ENCODE assay signal across 15 cellular contexts in genomic region chr3:126751611-126752302, GRCh38. TPM values are rescaled to one million over a fixed set of nuclear protein-coding genes. Genes with fewer than 3 reads are reported as not detected.
DNase-seq lines count a peak whose midpoint lies in the region; ATAC-seq, FAIRE-seq and TF ChIP-seq lines count a peak whose summit lies in the region.
"Had no signal": no experiment of that assay in that cellular context is flagged by ENCODE, and none has a peak within 500 bp of the region (broad histone marks: within the 10 kb centered on the region; RNA-seq: fewer than 3 reads in every experiment).

No MANE protein-coding gene starts in this region.

- H4K91ac ChIP-seq in mesenchymal stem cell (ENCODE audit: low read length): no peak overlapping the region

- ATAC-seq in A549 (peak; percentile 28 to 55; a peak in 3 of 6 replicates), GM19452 (IDR thresholded peaks at IDR 0.05; ENCODE audit: unreplicated experiment) (no peak), foreskin keratinocyte (no peak)

- H3K23ac ChIP-seq in mesenchymal stem cell (ENCODE audit: low read length in 2 of 2): no peak overlapping the region

- H3K27me3 ChIP-seq in HUES48 (ENCODE audit: control insufficient read depth, insufficient read depth, low read length): no peaks in the 10 kb centered on the region
- H3K27me3 ChIP-seq in mesenchymal stem cell (ENCODE audit: control insufficient read depth in 1 of 2, insufficient read depth in 1 of 2, low read length in 2 of 2): no peaks in the 10 kb centered on the region
- H3K27me3 ChIP-seq in foreskin keratinocyte: no peaks in the 10 kb centered on the region
- H3K27me3 ChIP-seq: esophagus squamous epithelium had no signal

- no peak for FAIRE-seq in A549 (lab: Jason Lieb, UNC)
- FAIRE-seq: islet of Langerhans had no signal

- H3K4me3 ChIP-seq in A549 (no peak overlapping the region), HUES48 (ENCODE audit: low read depth, low read length) (no peak overlapping the region), mesenchymal stem cell (ENCODE audit: insufficient read depth in 1 of 2, low read depth in 1 of 2, low read length in 2 of 2) (no peak overlapping the region)
- H3K4me3 ChIP-seq: esophagus squamous epithelium, HAP-1, SK-N-MC had no signal

- CTCF ChIA-PET in A549 (lab: Yijun Ruan, JAX) (interaction anchor here (0.6 to 5.6 kb wide), 47 partner anchors 9 to 1304 kb away, joined by 3 to 71 read pairs (median 4); partner anchors contain the start of gene PLXNA1), GM10248 (lab: Yijun Ruan, JAX) (interaction anchor here (0.6 to 7.6 kb wide), 41 partner anchors 8 to 796 kb away, joined by 3 to 50 read pairs (median 4); partner anchors contain the start of genes CHCHD6 and PLXNA1)

- no peaks in the 10 kb centered on the region for H3K9me3 Mint-ChIP-seq in brain
- H3K9me3 Mint-ChIP-seq: CD4-positive, alpha-beta memory T cell; stimulated activated memory B cell treated with anti-CD40 and anti-IgM and Interleukin-4, amounts not matched to agents 10 μg/mL and 1 μg/mL and 100 μg/mL, for 72 hours had no signal

- no peak overlapping the region for H2BK5ac ChIP-seq in mesenchymal stem cell (ENCODE audit: low read depth, low read length, poor library complexity, severe bottlenecking)

- peaks cover 26% of the 10 kb centered on the region for H3K79me1 ChIP-seq in mesenchymal stem cell (replicated peaks; ENCODE audit: low read length, poor library complexity, severe bottlenecking)

- H2AK5ac ChIP-seq in mesenchymal stem cell (ENCODE audit: low read length, severe bottlenecking): peak overlapping the region; percentile 1

- peak overlapping the region in 1 of 5 experiments; percentile 23 for H3K4me3 Mint-ChIP-seq in brain
- H3K4me3 Mint-ChIP-seq: CD4-positive, alpha-beta memory T cell; stimulated activated memory B cell treated with anti-CD40 and anti-IgM and Interleukin-4, amounts not matched to agents 10 μg/mL and 1 μg/mL and 100 μg/mL, for 72 hours had no signal

- no peak overlapping the region for H2BK120ac ChIP-seq in mesenchymal stem cell (ENCODE audit: low read depth, low read length)

- H3K9ac ChIP-seq in HUES48 (ENCODE audit: low read depth, low read length) (no peak overlapping the region), mesenchymal stem cell (ENCODE audit: low read length) (peak overlapping the region; percentile 65)

- H2AFZ ChIP-seq in mesenchymal stem cell (ENCODE audit: low read depth, low read length): no peak overlapping the region

- TF ChIP-seq POLR2A in A549 (IDR thresholded peaks at IDR 0.05; ENCODE audit: low read length): no peak

- DNase-seq in A549 (ENCODE audit: low read depth in 1 of 2, low spot score in 1 of 2) (no peak), mesenchymal stem cell (no peak), GM10248 (ENCODE audit: extremely low spot score) (no peak), foreskin keratinocyte (no peak)
- no peak for DNase-seq in stimulated activated CD4-positive, alpha-beta T cell treated with anti-CD3 and anti-CD28 coated beads, Interleukin-1b, Interleukin-23, amount 100 ng/mL, for 48 hours
- DNase-seq: activated gamma-delta T cell, esophagus squamous epithelium had no signal

- H3K4me2 ChIP-seq in A549: no peak overlapping the region
- H3K4me2 ChIP-seq in mesenchymal stem cell (ENCODE audit: low read length, poor library complexity, severe bottlenecking): no peak overlapping the region

- WGBS in A549 (ENCODE audit: missing lambda C conversion rate): 66% methylated on average over 6 of the region's 7 CpGs
- WGBS in mesenchymal stem cell: 72% methylated on average over 7 of the region's 7 CpGs

- POLR2A ChIA-PET in A549 (lab: Yijun Ruan, JAX): no interaction called here
- POLR2A ChIA-PET in GM10248 (lab: Yijun Ruan, JAX): no interaction called here

- H3K27ac ChIP-seq in A549 (peak overlapping the region in 1 of 2 experiments; percentile 74; a peak in 1 of 6 replicates), HUES48 (ENCODE audit: low read depth, low read length) (peak overlapping the region; percentile 56), mesenchymal stem cell (ENCODE audit: low read length, poor library complexity, severe bottlenecking) (no peak overlapping the region), foreskin keratinocyte (no peak overlapping the region)

- peaks cover 49% of the 10 kb centered on the region for H3K4me1 Mint-ChIP-seq in brain
- H3K4me1 Mint-ChIP-seq: stimulated activated memory B cell treated with anti-CD40 and anti-IgM and Interleukin-4, amounts not matched to agents 10 μg/mL and 1 μg/mL and 100 μg/mL, for 72 hours had no signal

- peak overlapping the region in 4 of 5 experiments; percentile 41 to 66 (median 56) for H3K27ac Mint-ChIP-seq in brain
- H3K27ac Mint-ChIP-seq: stimulated activated memory B cell treated with anti-CD40 and anti-IgM and Interleukin-4, amounts not matched to agents 10 μg/mL and 1 μg/mL and 100 μg/mL, for 72 hours had no signal

- no peak overlapping the region for H3K14ac ChIP-seq in mesenchymal stem cell (ENCODE audit: low read length in 2 of 2)

- H3K18ac ChIP-seq in mesenchymal stem cell (ENCODE audit: low read depth in 1 of 2, low read length in 2 of 2): peak overlapping the region in 1 of 2 experiments; percentile 8

- H3K36me3 ChIP-seq in HUES48 (ENCODE audit: control insufficient read depth, insufficient read depth, low read length): no peaks in the 10 kb centered on the region
- H3K36me3 ChIP-seq in mesenchymal stem cell (ENCODE audit: control insufficient read depth in 1 of 2, insufficient read depth in 2 of 2, low read depth in 1 of 2, low read length in 2 of 2): no peaks in the 10 kb centered on the region
- H3K36me3 ChIP-seq: esophagus squamous epithelium, HAP-1 had no signal

- no peaks in the 10 kb centered on the region for H3K9me3 ChIP-seq in A549
- H3K9me3 ChIP-seq in HUES48 (ENCODE audit: control insufficient read depth, insufficient read depth, low read length): no peaks in the 10 kb centered on the region
- H3K9me3 ChIP-seq in mesenchymal stem cell (ENCODE audit: control insufficient read depth, low read length): no peaks in the 10 kb centered on the region
- H3K9me3 ChIP-seq: esophagus squamous epithelium, HAP-1 had no signal

- H3K36me3 Mint-ChIP-seq in brain: peaks cover 7% of the 10 kb centered on the region

- no peak overlapping the region for H4K8ac ChIP-seq in mesenchymal stem cell (ENCODE audit: low read length)

- no peak for TF ChIP-seq EP300 in A549 (IDR thresholded peaks at IDR 0.05)

- H3K4me1 ChIP-seq in A549 (peaks cover 17% of the 10 kb centered on the region; the same call in 2 of the 3 replicates), HUES48 (ENCODE audit: control insufficient read depth, insufficient read depth, low read length) (peaks cover 30% of the 10 kb centered on the region), mesenchymal stem cell (ENCODE audit: control insufficient read depth, insufficient read depth, low read depth, low read length) (peaks cover 23% of the 10 kb centered on the region), foreskin keratinocyte (peaks cover 18% of the 10 kb centered on the region)
- H3K4me1 ChIP-seq: HAP-1 had no signal

- TF ChIP-seq RAD21 in A549 (conservative IDR thresholded peaks at IDR 0.05 in 1 of 2, IDR thresholded peaks at IDR 0.05 in 1 of 2): no peak

- H2BK12ac ChIP-seq in mesenchymal stem cell (ENCODE audit: low read length in 2 of 2): peak overlapping the region in 1 of 2 experiments; percentile 47

- H2BK15ac ChIP-seq in mesenchymal stem cell (ENCODE audit: low read depth, poor library complexity, severe bottlenecking): no peak overlapping the region

- H3K4ac ChIP-seq in mesenchymal stem cell (ENCODE audit: low read depth in 1 of 2, low read length in 2 of 2): no peak overlapping the region

- TF ChIP-seq CTCF in A549 (IDR thresholded peaks at IDR 0.05) (no peak), brain (conservative IDR thresholded peaks at IDR 0.05) (no peak), GM10248 (IDR thresholded peaks at IDR 0.05; ENCODE audit: control extremely low read depth, extremely low read depth, low read depth, missing control alignments) (no peak), foreskin keratinocyte (conservative IDR thresholded peaks at IDR 0.05) (no peak)

- H3K27me3 Mint-ChIP-seq in brain: no peaks in the 10 kb centered on the region
- H3K27me3 Mint-ChIP-seq: CD4-positive, alpha-beta memory T cell; stimulated activated memory B cell treated with anti-CD40 and anti-IgM and Interleukin-4, amounts not matched to agents 10 μg/mL and 1 μg/mL and 100 μg/mL, for 72 hours had no signal

TF ChIP-seq in A549, 52 proteins besides CTCF, POLR2A, EP300 and RAD21:
- TF ChIP-seq, protein P1, sequence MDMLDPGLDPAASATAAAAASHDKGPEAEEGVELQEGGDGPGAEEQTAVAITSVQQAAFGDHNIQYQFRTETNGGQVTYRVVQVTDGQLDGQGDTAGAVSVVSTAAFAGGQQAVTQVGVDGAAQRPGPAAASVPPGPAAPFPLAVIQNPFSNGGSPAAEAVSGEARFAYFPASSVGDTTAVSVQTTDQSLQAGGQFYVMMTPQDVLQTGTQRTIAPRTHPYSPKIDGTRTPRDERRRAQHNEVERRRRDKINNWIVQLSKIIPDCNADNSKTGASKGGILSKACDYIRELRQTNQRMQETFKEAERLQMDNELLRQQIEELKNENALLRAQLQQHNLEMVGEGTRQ (IDR thresholded peaks at IDR 0.05): no peak
- TF ChIP-seq ZC3H11A (IDR thresholded peaks at IDR 0.05) (no peak), CBX8 (IDR thresholded peaks at IDR 0.05) (no peak), GATA3 (IDR thresholded peaks at IDR 0.05; ENCODE audit: borderline replicate concordance) (no peak)
TF ChIP-seq in A549: peak in this region for 0.

RNA-seq across cellular contexts. Expression of gene CHCHD6, which starts 47.7 kb away (rescaled TPM):
- polyA plus RNA-seq in A549 (2011; rRNA removed) (13.7 and 15.0 TPM in 2 replicates), A549 (2017; fragmentation: RNase III; extraction: RNeasy Plus Mini Kit Qiagen cat#74134 plus additional on column Dnase treatment) (18.1 to 18.9 TPM (median 18.3 TPM) in 3 replicates), brain (ENCODE audit: insufficient read depth, low read depth, low replicate concordance) (42.1 TPM), foreskin keratinocyte (42.3 and 42.4 TPM in 2 replicates)
- 26.8 and 29.2 TPM in 2 replicates for polyA plus RNA-seq in A549 (2012; cell fraction: cytosol; rRNA removed)
- 19.8 and 22.1 TPM in 2 replicates for polyA plus RNA-seq in A549 (2012; cell fraction: nucleus; rRNA removed)
- 5.8 and 6.6 TPM in 2 replicates for polyA minus RNA-seq in A549 (2011; rRNA and poly(A)+ RNA removed)
- polyA plus RNA-seq in mesenchymal stem cell (2013, experiment 1 of 2): 11.8 TPM
- 11.2 TPM for polyA plus RNA-seq in mesenchymal stem cell (2013, experiment 2 of 2)
- 28.1 and 28.7 TPM in 2 replicates for total RNA-seq in foreskin keratinocyte

Comparison
In these comparisons a context has a peak if more than half of its experiments do, and no peak if none do; other contexts are left out.
1. ATAC-seq: peak in A549 (2 of 2); none in GM19452 (single experiment) and foreskin keratinocyte (single experiment).